Comparison of ENCODE assay signal across 15 cellular contexts in genomic region chr6:45652393-45652792, GRCh38.
"Had no signal": no experiment of that assay in that cellular context is flagged by ENCODE, and none has a peak within 500 bp of the region (broad histone marks: within the 10 kb centered on the region; RNA-seq: fewer than 3 reads in every experiment).

No MANE protein-coding gene starts in this region.

- H3K4me1 ChIP-seq: gastrocnemius medialis, left ventricle myocardium inferior, lower lobe of right lung, tibial artery, upper lobe of left lung had no signal

- DNase-seq: effector memory CD4-positive, alpha-beta T cell; gastrocnemius medialis; left ventricle myocardium inferior; lower lobe of right lung; midbrain; small intestine; stimulated activated CD4-positive, alpha-beta T cell treated with anti-CD3 and anti-CD28 coated beads, Interleukin-12 subunit alpha, Interleukin-12 subunit beta, amount 100 ng/mL, for 4 hours; stimulated activated naive CD4-positive, alpha-beta T cell treated with Interleukin-2 at 50 U/mL for 16 hours; tibial artery; upper lobe of left lung had no signal

- H3K4me3 Mint-ChIP-seq: memory B cell; natural killer cell treated with Interleukin-12 subunit alpha and Interleukin-12 subunit beta and Interleukin-15 and Interleukin-18, amount 100 ng/mL, for 72 hours had no signal

- H3K36me3 ChIP-seq: gastrocnemius medialis, left ventricle myocardium inferior, lower lobe of right lung, tibial artery, upper lobe of left lung, vagina had no signal

- H3K9me3 Mint-ChIP-seq: memory B cell; natural killer cell treated with Interleukin-12 subunit alpha and Interleukin-12 subunit beta and Interleukin-15 and Interleukin-18, amount 100 ng/mL, for 72 hours had no signal

- ATAC-seq: esophagus mucosa; gastrocnemius medialis; lower lobe of right lung; natural killer cell treated with Interleukin-12 subunit alpha and Interleukin-12 subunit beta and Interleukin-15 and Interleukin-18, amount 100 ng/mL, for 72 hours; sciatic nerve had no signal

- H3K36me3 Mint-ChIP-seq: memory B cell; natural killer cell treated with Interleukin-12 subunit alpha and Interleukin-12 subunit beta and Interleukin-15 and Interleukin-18, amount 100 ng/mL, for 72 hours had no signal

- H3K27me3 ChIP-seq: upper lobe of left lung, vagina had no signal

- H3K27ac Mint-ChIP-seq: memory B cell; natural killer cell treated with Interleukin-12 subunit alpha and Interleukin-12 subunit beta and Interleukin-15 and Interleukin-18, amount 100 ng/mL, for 72 hours had no signal

- H3K9me3 ChIP-seq: gastrocnemius medialis, left ventricle myocardium inferior, lower lobe of right lung, tibial artery, upper lobe of left lung, vagina had no signal

- H3K4me3 ChIP-seq: gastrocnemius medialis, left ventricle myocardium inferior, lower lobe of right lung, tibial artery, upper lobe of left lung, vagina had no signal

- H3K27ac ChIP-seq: gastrocnemius medialis, left ventricle myocardium inferior, lower lobe of right lung, tibial artery, upper lobe of left lung, vagina had no signal
